2 cellular contexts compared by ENCODE assay signal in genomic region chr7:151066273-151066974, GRCh38.
A peak's percentile ranks its signal among the peaks of the same experiment; 100 is the strongest.
TF ChIP-seq lines count a peak whose summit lies in the region.

No MANE protein-coding gene starts in this region.

TF ChIP-seq in HEK293, 187 proteins besides CTCF, POLR2A, EP300 and RAD21:
- peak; percentile 34; the same call in 1 of the 2 replicates for TF ChIP-seq EGR2 (tag by site-specific recombination; IDR thresholded peaks at IDR 0.05; ENCODE audit: low read depth)
- TF ChIP-seq ZNF768 (tag by site-specific recombination; IDR thresholded peaks at IDR 0.05), result no peak

TF ChIP-seq in K562, 482 proteins besides CTCF, POLR2A, EP300 and RAD21:
- no peak for TF ChIP-seq PCBP2 (IDR thresholded peaks at IDR 0.05; ENCODE audit: low read depth, low read length, poor library complexity, severe bottlenecking)
- no peak for TF ChIP-seq SMAD4 (CRISPR knock-in tag; conservative IDR thresholded peaks at IDR 0.05)
- TF ChIP-seq ZBTB12 (CRISPR knock-in tag; IDR thresholded peaks at IDR 0.05), result no peak
- 0 out of 2 replicates have a peak, but pooled peaks have one; percentile 20 for TF ChIP-seq ETS1 (conservative IDR thresholded peaks at IDR 0.05; ENCODE audit: control insufficient read depth, low read depth, low read length)
- TF ChIP-seq XRCC4 (IDR thresholded peaks at IDR 0.05; ENCODE audit: extremely low read depth, insufficient read depth, insufficient read length), result no peak
- no peak for TF ChIP-seq ZNF133 (CRISPR knock-in tag; IDR thresholded peaks at IDR 0.05)
- peak; percentile 27 for TF ChIP-seq PCBP1 (IDR thresholded peaks at IDR 0.05; ENCODE audit: low read depth, low read length, poor library complexity, severe bottlenecking)
- TF ChIP-seq RBFOX2 (IDR thresholded peaks at IDR 0.05; ENCODE audit: low read depth, low read length), result peak; percentile 60
- TF ChIP-seq ZFX (CRISPR knock-in tag; IDR thresholded peaks at IDR 0.05), result no peak
